ENCODE assay signal across 8 cellular contexts in genomic region chr4:109298279-109299010, GRCh38. TPM values are rescaled to one million over a fixed set of nuclear protein-coding genes. Genes with fewer than 3 reads are reported as not detected.
DNase-seq lines count a peak whose midpoint lies in the region; ATAC-seq and TF ChIP-seq lines count a peak whose summit lies in the region.

No MANE protein-coding gene starts in this region.

- H3K9me3 ChIP-seq in heart left ventricle (no peaks in the 10 kb centered on the region), upper lobe of left lung (no peaks in the 10 kb centered on the region)

- H3K4me3 ChIP-seq in heart left ventricle (no peak overlapping the region), fibroblast of mammary gland (ENCODE audit: control insufficient read depth, low read depth, low read length) (no peak overlapping the region), upper lobe of left lung (no peak overlapping the region)

- no peak overlapping the region for H3K27ac ChIP-seq in heart left ventricle
- H3K27ac ChIP-seq in upper lobe of left lung: no peak overlapping the region

- intact Hi-C loops in heart left ventricle (cut with DNase I): loop anchor here in 5 of 10 donors (2.0 to 10.0 kb wide), 4 partner anchors 114 to 464 kb away; no protein-coding TSS in a partner anchor
- intact Hi-C loops in Right ventricle myocardium inferior (cut with DNase I): no loop called here

- no peak for TF ChIP-seq EP300 in upper lobe of left lung (IDR thresholded peaks at IDR 0.05)

- H3K27me3 ChIP-seq in heart left ventricle (peaks cover 0 to 49% (median 17%) of the 10 kb centered on the region in 9 donors), upper lobe of left lung (peaks cover 0 to 15% (median 2%) of the 10 kb centered on the region in 4 donors)

- ATAC-seq in heart left ventricle (no peak), Right ventricle myocardium inferior (no peak), upper lobe of left lung (ENCODE audit: low FRiP score in 2 of 2) (no peak), GM21529 (IDR thresholded peaks at IDR 0.05; ENCODE audit: unreplicated experiment) (no peak)

- H3K4me1 ChIP-seq in heart left ventricle: peaks cover 0 to 18% (median 10%) of the 10 kb centered on the region in 12 donors
- peaks cover 16 to 20% (median 17%) of the 10 kb centered on the region in 4 donors for H3K4me1 ChIP-seq in upper lobe of left lung

- DNase-seq in heart left ventricle (no peak), Right ventricle myocardium inferior (ENCODE audit: missing footprints) (no peak), NCI-H526 (lab: John Stamatoyannopoulos, UW) (peak; percentile 14 to 70), fibroblast of mammary gland (ENCODE audit: low read depth) (no peak), upper lobe of left lung (no peak), anterior cingulate cortex (lab: John Stamatoyannopoulos, UW) (no peak), NCI-H1930 (lab: John Stamatoyannopoulos, UW) (no peak)

- no peaks in the 10 kb centered on the region for H3K36me3 ChIP-seq in heart left ventricle
- no peaks in the 10 kb centered on the region for H3K36me3 ChIP-seq in upper lobe of left lung

- TF ChIP-seq POLR2A in heart left ventricle (IDR thresholded peaks at IDR 0.05) (no peak), upper lobe of left lung (IDR thresholded peaks at IDR 0.05) (no peak)

- 61 to 70% (median 66%) methylated on average over 3 of the region's 3 CpGs for WGBS in heart left ventricle, 4 donors
- WGBS in upper lobe of left lung, 2 donors: 59 to 67% methylated on average over 3 of the region's 3 CpGs

- TF ChIP-seq CTCF in heart left ventricle (IDR thresholded peaks at IDR 0.05): peak in 10 of 12 donors; percentile 14 to 43 (median 32)
- TF ChIP-seq CTCF in fibroblast of mammary gland (conservative IDR thresholded peaks at IDR 0.05; ENCODE audit: control insufficient read depth, insufficient read depth, low read depth, low read length): peak; percentile 52
- peak in 4 of 6 experiments; percentile 30 to 49 (median 40) for TF ChIP-seq CTCF in upper lobe of left lung (IDR thresholded peaks at IDR 0.05)

RNA-seq across cellular contexts. Expression of gene COL25A1, which starts 4.0 kb away (rescaled TPM):
- total RNA-seq in heart left ventricle (1 to 10 TPM in 1 of 9 donors, under 1 TPM in 8; 0.21 to 1.8 (median 0.50) TPM), Right ventricle myocardium inferior (0.73 TPM), upper lobe of left lung (under 1 TPM in 4 of 6 donors, not detected in 2; 0.15 to 0.79 (median 0.27) TPM)
- under 1 TPM; 0.19 to 0.21 TPM for polyA plus RNA-seq in heart left ventricle

Comparison
In these comparisons a context has a peak if more than half of its experiments do, and no peak if none do; other contexts are left out.
1. DNase-seq: peak in NCI-H526 (2 of 2); none in heart left ventricle (0 of 5), Right ventricle myocardium inferior (single experiment), fibroblast of mammary gland (single experiment), upper lobe of left lung (0 of 2), anterior cingulate cortex (0 of 58) and NCI-H1930 (0 of 2).
2. Peak in every context shown above with its lines, with median percentiles within 50 percentile points of each other: CTCF ChIP-seq.